In genomic region chr9:112546149-112547012, GRCh38 we compare ENCODE assay signal across 1 cellular context.
TF ChIP-seq lines count a peak whose summit lies in the region.

No MANE protein-coding gene starts in this region.

TF ChIP-seq in GM12878, 131 proteins besides CTCF, POLR2A, EP300 and RAD21 (continued from another document):
- TF ChIP-seq BCL3 (IDR thresholded peaks at IDR 0.05; ENCODE audit: borderline replicate concordance, insufficient read depth, low read depth, low read length, poor library complexity, severe bottlenecking): no peak
- no peak for TF ChIP-seq ZNF592 (IDR thresholded peaks at IDR 0.05)
- TF ChIP-seq RELB (IDR thresholded peaks at IDR 0.05; ENCODE audit: low read depth): no peak
- TF ChIP-seq WRNIP1 (IDR thresholded peaks at IDR 0.05; ENCODE audit: borderline replicate concordance, low read depth, low read length): no peak
- no peak for TF ChIP-seq TCF7 (IDR thresholded peaks at IDR 0.05; ENCODE audit: borderline replicate concordance)
- TF ChIP-seq ZBTB40 (IDR thresholded peaks at IDR 0.05; ENCODE audit: borderline replicate concordance): no peak
- no peak for TF ChIP-seq SMARCA5 (IDR thresholded peaks at IDR 0.05)
- no peak for TF ChIP-seq RUNX3 (IDR thresholded peaks at IDR 0.05; ENCODE audit: low read length)
TF ChIP-seq in GM12878: peak in this region for 2.
